In genomic region chr2:30224147-30224546, GRCh38 we compare ENCODE assay signal across 15 cellular contexts. TPM values are rescaled to one million over a fixed set of nuclear protein-coding genes. Genes with fewer than 3 reads are reported as not detected.
A peak's percentile ranks its signal among the peaks of the same experiment; 100 is the strongest.
DNase-seq lines count a peak whose midpoint lies in the region; ATAC-seq lines count a peak whose summit lies in the region.
"Had no signal": no experiment of that assay in that cellular context is flagged by ENCODE, and none has a peak within 500 bp of the region (broad histone marks: within the 10 kb centered on the region; RNA-seq: fewer than 3 reads in every experiment).

No MANE protein-coding gene starts in this region.

- no peaks in the 10 kb centered on the region for H3K9me3 Mint-ChIP-seq in activated CD4-positive, alpha-beta T cell treated with anti-CD3 and anti-CD28 coated beads, Interleukin-2, amount 10 ng/mL, durations not matched to agents 7 days and 5 days
- no peaks in the 10 kb centered on the region for H3K9me3 Mint-ChIP-seq in T-cell
- no peaks in the 10 kb centered on the region for H3K9me3 Mint-ChIP-seq in stimulated activated effector memory CD8-positive, alpha-beta T cell treated with anti-CD3 and anti-CD28 coated beads, Interleukin-12 subunit alpha, Interleukin-12 subunit beta, amount 100 ng/mL, for 72 hours
- H3K9me3 Mint-ChIP-seq: brain had no signal

- no peak for DNase-seq in activated CD4-positive, alpha-beta T cell treated with anti-CD3 and anti-CD28 coated beads, Interleukin-2, amount 10 ng/mL, durations not matched to agents 7 days and 5 days
- DNase-seq in activated CD4-positive, alpha-beta T cell treated with anti-CD3 and anti-CD28 coated beads for 4 hours: no peak
- DNase-seq in T-cell (no peak), germinal center (ENCODE audit: low spot score) (peak; percentile 67), foreskin melanocyte (no peak), posterior vena cava (ENCODE audit: low spot score) (no peak)
- DNase-seq in stimulated activated effector memory CD8-positive, alpha-beta T cell treated with anti-CD3 and anti-CD28 coated beads, Interleukin-12 subunit alpha, Interleukin-12 subunit beta, amount 100 ng/mL, for 72 hours (ENCODE audit: low spot score in 2 of 2): no peak
- DNase-seq: ACHN; activated CD4-positive, alpha-beta T cell treated with anti-CD3 and anti-CD28 coated beads, Interleukin-2, amount 50 U/mL, for 4 hours; DMS79; NCI-H146; NCI-H82; upper lobe of right lung had no signal

- POLR2A ChIA-PET in activated CD4-positive, alpha-beta T cell treated with anti-CD3 and anti-CD28 coated beads, Interleukin-2, amount 10 ng/mL, durations not matched to agents 7 days and 5 days (lab: Charles Lee): no interaction called here
- POLR2A ChIA-PET in T-cell (lab: Charles Lee): interaction anchor here (0.7 to 1.7 kb wide), 2 partner anchors 13 to 78 kb away, joined by 3 to 13 read pairs; partner anchors contain the start of gene YPEL5 (in 1 of the 2)

- intact Hi-C loops in posterior vena cava (cut with DNase I): no loop called here

- CTCF ChIA-PET in activated CD4-positive, alpha-beta T cell treated with anti-CD3 and anti-CD28 coated beads, Interleukin-2, amount 10 ng/mL, durations not matched to agents 7 days and 5 days (lab: Charles Lee): interaction anchor here (0.7 to 3.1 kb wide), 7 partner anchors 10 to 489 kb away, joined by 3 to 10 read pairs (median 3); no protein-coding TSS in a partner anchor
- CTCF ChIA-PET in T-cell (lab: Charles Lee): interaction anchor here (1.0 to 3.2 kb wide), 4 partner anchors 11 to 487 kb away, joined by 3 to 23 read pairs (median 14); no protein-coding TSS in a partner anchor

- H3K27me3 Mint-ChIP-seq in activated CD4-positive, alpha-beta T cell treated with anti-CD3 and anti-CD28 coated beads, Interleukin-2, amount 10 ng/mL, durations not matched to agents 7 days and 5 days: peaks cover 3% of the 10 kb centered on the region
- H3K27me3 Mint-ChIP-seq in T-cell: no peaks in the 10 kb centered on the region

- ATAC-seq in T-cell (replicated peaks in 1 of 4) (no peak), HG02884 (IDR thresholded peaks at IDR 0.05; ENCODE audit: unreplicated experiment) (no peak)
- ATAC-seq in stimulated activated effector memory CD8-positive, alpha-beta T cell treated with anti-CD3 and anti-CD28 coated beads, Interleukin-12 subunit alpha, Interleukin-12 subunit beta, amount 100 ng/mL, for 72 hours: no peak

- H3K4me1 Mint-ChIP-seq in activated CD4-positive, alpha-beta T cell treated with anti-CD3 and anti-CD28 coated beads, Interleukin-2, amount 10 ng/mL, durations not matched to agents 7 days and 5 days: peaks cover 63% of the 10 kb centered on the region
- H3K4me1 Mint-ChIP-seq in T-cell: peaks cover 71 to 76% (median 72%) of the 10 kb centered on the region in 3 donors
- peaks cover 69% of the 10 kb centered on the region for H3K4me1 Mint-ChIP-seq in stimulated activated effector memory CD8-positive, alpha-beta T cell treated with anti-CD3 and anti-CD28 coated beads, Interleukin-12 subunit alpha, Interleukin-12 subunit beta, amount 100 ng/mL, for 72 hours

- peaks cover 5% of the 10 kb centered on the region for H3K36me3 Mint-ChIP-seq in activated CD4-positive, alpha-beta T cell treated with anti-CD3 and anti-CD28 coated beads, Interleukin-2, amount 10 ng/mL, durations not matched to agents 7 days and 5 days (ENCODE audit: low read depth)
- H3K36me3 Mint-ChIP-seq in T-cell: no peaks in the 10 kb centered on the region
- no peaks in the 10 kb centered on the region for H3K36me3 Mint-ChIP-seq in stimulated activated effector memory CD8-positive, alpha-beta T cell treated with anti-CD3 and anti-CD28 coated beads, Interleukin-12 subunit alpha, Interleukin-12 subunit beta, amount 100 ng/mL, for 72 hours
- H3K36me3 Mint-ChIP-seq: brain had no signal

- H3K27ac Mint-ChIP-seq in activated CD4-positive, alpha-beta T cell treated with anti-CD3 and anti-CD28 coated beads, Interleukin-2, amount 10 ng/mL, durations not matched to agents 7 days and 5 days: peak overlapping the region; percentile 100
- peak overlapping the region; percentile 98 to 100 for H3K27ac Mint-ChIP-seq in T-cell
- H3K27ac Mint-ChIP-seq in stimulated activated effector memory CD8-positive, alpha-beta T cell treated with anti-CD3 and anti-CD28 coated beads, Interleukin-12 subunit alpha, Interleukin-12 subunit beta, amount 100 ng/mL, for 72 hours: peak overlapping the region; percentile 99

- H3K4me3 Mint-ChIP-seq in activated CD4-positive, alpha-beta T cell treated with anti-CD3 and anti-CD28 coated beads, Interleukin-2, amount 10 ng/mL, durations not matched to agents 7 days and 5 days: no peak overlapping the region
- peak overlapping the region; percentile 42 to 97 (median 43) for H3K4me3 Mint-ChIP-seq in T-cell
- peak overlapping the region; percentile 92 for H3K4me3 Mint-ChIP-seq in stimulated activated effector memory CD8-positive, alpha-beta T cell treated with anti-CD3 and anti-CD28 coated beads, Interleukin-12 subunit alpha, Interleukin-12 subunit beta, amount 100 ng/mL, for 72 hours

RNA-seq across cellular contexts. Expression of gene LBH, which starts 7.2 kb away (rescaled TPM):
- total RNA-seq in activated CD4-positive, alpha-beta T cell treated with anti-CD3 and anti-CD28 coated beads, Interleukin-2, amount 10 ng/mL, durations not matched to agents 7 days and 5 days: 100 to 1,000 TPM; 136 to 146 TPM
- total RNA-seq in T-cell (100 to 1,000 TPM; 209 to 386 (median 323) TPM), posterior vena cava (100 to 1,000 TPM; 104 to 280 TPM)
